27 cellular contexts compared by ENCODE assay signal in genomic region chr7:120926943-120927346, GRCh38. TPM values are rescaled to one million over a fixed set of nuclear protein-coding genes. Genes with fewer than 3 reads are reported as not detected.
A peak's percentile ranks its signal among the peaks of the same experiment; 100 is the strongest.
DNase-seq lines count a peak whose midpoint lies in the region; ATAC-seq and TF ChIP-seq lines count a peak whose summit lies in the region.
"Had no signal": no experiment of that assay in that cellular context is flagged by ENCODE, and none has a peak within 500 bp of the region (broad histone marks: within the 10 kb centered on the region; RNA-seq: fewer than 3 reads in every experiment).

No MANE protein-coding gene starts in this region.

- H3K4me1 Mint-ChIP-seq in H9: peaks cover 21 to 26% of the 10 kb centered on the region in 2 experiments
- H3K4me1 Mint-ChIP-seq: activated naive CD4-positive, alpha-beta T cell treated with anti-CD3 and anti-CD28 coated beads, Interleukin-2, amount 50 U/mL, for 24 hours; brain had no signal

- no peak overlapping the region for H2BK12ac ChIP-seq in H9 (ENCODE audit: insufficient read length, low read depth, low read length)

- H3K27me3 ChIP-seq in H9 (ENCODE audit: insufficient read depth, low read length): no peaks in the 10 kb centered on the region

- no peak overlapping the region for H3K23ac ChIP-seq in H9 (ENCODE audit: insufficient read length, low read depth, low read length)

- H3K4me1 ChIP-seq in H9 (ENCODE audit: insufficient read depth, low read length): peaks cover 6% of the 10 kb centered on the region; the same call in 1 of the 2 replicates
- H3K4me1 ChIP-seq: lower lobe of right lung, parathyroid adenoma had no signal

- H3K9ac ChIP-seq in H9 (ENCODE audit: extremely low read depth, insufficient read length, low read length): no peak overlapping the region
- H3K9ac ChIP-seq: KMS-11, parathyroid adenoma had no signal

- H2BK15ac ChIP-seq in H9 (ENCODE audit: low read depth, low read length): no peak overlapping the region

- TF ChIP-seq EP300 in Ishikawa (IDR thresholded peaks at IDR 0.05; ENCODE audit: borderline replicate concordance): no peak

- no peaks in the 10 kb centered on the region for H3K79me1 ChIP-seq in H9 (ENCODE audit: insufficient read depth, low read depth, low read length, poor library complexity, severe bottlenecking)

- peak overlapping the region; percentile 50 for H2BK5ac ChIP-seq in H9 (ENCODE audit: insufficient read length, low read length)

- no peak overlapping the region for H3K4me3 Mint-ChIP-seq in H9
- H3K4me3 Mint-ChIP-seq: activated naive CD4-positive, alpha-beta T cell treated with anti-CD3 and anti-CD28 coated beads, Interleukin-2, amount 50 U/mL, for 24 hours; brain; CD14-positive monocyte; naive B cell had no signal

- H2AFZ ChIP-seq in H9 (ENCODE audit: low read length): peak overlapping the region; percentile 71
- H2AFZ ChIP-seq: parathyroid adenoma had no signal

- TF ChIP-seq CTCF in H9 (conservative IDR thresholded peaks at IDR 0.05): no peak

- ATAC-seq in GM18868 (IDR thresholded peaks at IDR 0.05; ENCODE audit: unreplicated experiment) (peak; percentile 31), HG02840 (IDR thresholded peaks at IDR 0.05; ENCODE audit: low FRiP score, unreplicated experiment) (no peak)
- ATAC-seq: HCT116 had no signal

- no peak overlapping the region for H2BK120ac ChIP-seq in H9 (ENCODE audit: low read depth, low read length, poor library complexity, severe bottlenecking)

- no peak overlapping the region for H2AK5ac ChIP-seq in H9 (ENCODE audit: insufficient read length, low read length)

- WGBS in H9 (ENCODE audit: extremely low coverage, insufficient read length, low lambda C conversion rate): no CpG with 5 or more reads among the region's 2 CpGs

- H3K4ac ChIP-seq in H9 (ENCODE audit: low read depth, low read length): no peak overlapping the region

- H3K36me3 Mint-ChIP-seq in H9 (ENCODE audit: insufficient read depth in 1 of 3, low read depth in 3 of 3): no peaks in the 10 kb centered on the region
- H3K36me3 Mint-ChIP-seq: activated naive CD4-positive, alpha-beta T cell treated with anti-CD3 and anti-CD28 coated beads, Interleukin-2, amount 50 U/mL, for 24 hours; brain; CD14-positive monocyte; naive B cell had no signal

- H3K14ac ChIP-seq in H9 (ENCODE audit: insufficient read depth, low read length): no peak overlapping the region; the same call in 1 of the 2 replicates

- H3K9me3 ChIP-seq in H9 (ENCODE audit: control insufficient read depth, low read depth, low read length): no peaks in the 10 kb centered on the region
- H3K9me3 ChIP-seq: lower lobe of right lung had no signal

- no peak overlapping the region for H4K8ac ChIP-seq in H9 (replicated peaks; ENCODE audit: insufficient read length, low read depth, low read length)

- no peaks in the 10 kb centered on the region for H3K79me2 ChIP-seq in H9 (ENCODE audit: insufficient read depth, low read length)
- H3K79me2 ChIP-seq: parathyroid adenoma had no signal

- H2BK20ac ChIP-seq in H9 (ENCODE audit: low read depth, low read length, poor library complexity, severe bottlenecking): no peak overlapping the region

- no peaks in the 10 kb centered on the region for H3K27me3 Mint-ChIP-seq in H9 (ENCODE audit: low read depth)
- H3K27me3 Mint-ChIP-seq: brain had no signal

- H3K9me3 Mint-ChIP-seq in H9: no peaks in the 10 kb centered on the region
- H3K9me3 Mint-ChIP-seq: activated naive CD4-positive, alpha-beta T cell treated with anti-CD3 and anti-CD28 coated beads, Interleukin-2, amount 50 U/mL, for 24 hours; brain; CD14-positive monocyte had no signal

- no peaks in the 10 kb centered on the region for H4K20me1 ChIP-seq in H9 (ENCODE audit: control insufficient read depth, insufficient read depth, insufficient read length)

- H3K4me2 ChIP-seq in H9 (ENCODE audit: insufficient read depth, insufficient read length, low read length): no peak overlapping the region
- H3K4me2 ChIP-seq: KMS-11 had no signal

- DNase-seq in H9: no peak
- peak; percentile 2 for DNase-seq in epithelial cell of prostate (ENCODE audit: low read depth, low spot score)
- DNase-seq in activated CD4-positive, alpha-beta T cell treated with anti-CD3 and anti-CD28 coated beads, Interleukin-2, amount 50 U/mL, for 4 hours: no peak
- DNase-seq in midbrain (lab: John Stamatoyannopoulos, UW): no peak
- DNase-seq in DMS53 treated with DMSO at 0.1 percent for 48 hours (lab: John Stamatoyannopoulos, UW; ENCODE audit: unreplicated experiment): no peak
- DNase-seq: ACHN; activated CD4-positive, alpha-beta T cell treated with anti-CD3 and anti-CD28 coated beads, Interleukin-2, amount 50 U/mL, for 1 hour; cortex of kidney; DMS53; erythroblast; lower lobe of right lung; naive B cell; NCI-H1092 treated with DMSO at 0.1 percent for 48 hours; NCI-H2171; NCI-H82; stimulated activated CD4-positive, alpha-beta T cell treated with anti-CD3 and anti-CD28 coated beads, Interleukin-4, amount 100 ng/mL, for 24 hours; substantia nigra had no signal

- H3K27ac Mint-ChIP-seq in H9: peak overlapping the region in 2 of 3 experiments; percentile 49 to 61; a peak in 1 of 7 replicates
- H3K27ac Mint-ChIP-seq: activated naive CD4-positive, alpha-beta T cell treated with anti-CD3 and anti-CD28 coated beads, Interleukin-2, amount 50 U/mL, for 24 hours; brain; CD14-positive monocyte; naive B cell had no signal

- H3K56ac ChIP-seq in H9 (ENCODE audit: insufficient read length, low read depth, low read length): no peak overlapping the region

- no peak overlapping the region for H3T11ph ChIP-seq in H9 (ENCODE audit: low read length)

- H4K91ac ChIP-seq in H9 (ENCODE audit: insufficient read length, low read depth, low read length): no peak overlapping the region

- H3K27ac ChIP-seq in H9 (ENCODE audit: insufficient read length, low read depth, low read length) (no peak overlapping the region), epithelial cell of prostate (no peak overlapping the region)
- H3K27ac ChIP-seq: HL-60, KMS-11, lower lobe of right lung, parathyroid adenoma had no signal

- H4K5ac ChIP-seq in H9 (ENCODE audit: insufficient read length, low read depth, low read length): no peak overlapping the region

- TF ChIP-seq RAD21 in Ishikawa (IDR thresholded peaks at IDR 0.05; ENCODE audit: low read depth): no peak

- no peaks in the 10 kb centered on the region for H3K23me2 ChIP-seq in H9 (ENCODE audit: insufficient read length, low read depth, low read length, poor library complexity, severe bottlenecking)

- peak overlapping the region; percentile 57 for H3K18ac ChIP-seq in H9 (ENCODE audit: insufficient read length, low read depth, low read length)

TF ChIP-seq in Ishikawa, 13 proteins besides CTCF, POLR2A, EP300 and RAD21:
- TF ChIP-seq TEAD4 (IDR thresholded peaks at IDR 0.05): peak; percentile 83
- TF ChIP-seq REST (IDR thresholded peaks at IDR 0.05; ENCODE audit: low read depth): no peak
- no peak for TF ChIP-seq CREB1 (IDR thresholded peaks at IDR 0.05; ENCODE audit: low read depth)
- TF ChIP-seq TCF12 (IDR thresholded peaks at IDR 0.05; ENCODE audit: low read depth): no peak
- TF ChIP-seq ZBTB7A (IDR thresholded peaks at IDR 0.05; ENCODE audit: low read depth): no peak
- TF ChIP-seq USF1 (IDR thresholded peaks at IDR 0.05): no peak
- no peak; the same call in 1 of the 2 replicates for TF ChIP-seq CEBPB (IDR thresholded peaks at IDR 0.05)

RNA-seq across cellular contexts. Expression of gene ING3, which starts 23.6 kb away (rescaled TPM):
- 22.7 and 23.1 TPM in 2 replicates for total RNA-seq in H9 (2021)
